12 cellular contexts compared by ENCODE assay signal in genomic region chr4:42399393-42399792, GRCh38. TPM values are rescaled to one million over a fixed set of nuclear protein-coding genes. Genes with fewer than 3 reads are reported as not detected.
DNase-seq lines count a peak whose midpoint lies in the region; ATAC-seq and TF ChIP-seq lines count a peak whose summit lies in the region.
"Had no signal": no experiment of that assay in that cellular context is flagged by ENCODE, and none has a peak within 500 bp of the region (broad histone marks: within the 10 kb centered on the region; RNA-seq: fewer than 3 reads in every experiment).

No MANE protein-coding gene starts in this region.

- no peaks in the 10 kb centered on the region for H3K36me3 ChIP-seq in heart right ventricle
- H3K36me3 ChIP-seq in endodermal cell (ENCODE audit: control insufficient read depth, insufficient read depth, low read length) = no peaks in the 10 kb centered on the region
- H3K36me3 ChIP-seq in mucosa of descending colon (ENCODE audit: low read depth) = no peaks in the 10 kb centered on the region
- H3K36me3 ChIP-seq in upper lobe of right lung = no peaks in the 10 kb centered on the region

- H3K27ac ChIP-seq in heart right ventricle (no peak overlapping the region), endodermal cell (ENCODE audit: low read depth, low read length) (no peak overlapping the region), upper lobe of right lung (no peak overlapping the region)
- H3K27ac ChIP-seq: testis had no signal

- DNase-seq in heart right ventricle (no peak), cardiac septum (ENCODE audit: low spot score) (no peak), endodermal cell (peak; percentile 78), mucosa of descending colon (no peak), upper lobe of right lung (no peak), dedifferentiated amniotic fluid mesenchymal stem cell (ENCODE audit: extremely low spot score) (no peak), SW480 (ENCODE audit: low spot score) (no peak)
- DNase-seq: activated T-cell treated with anti-CD3 and anti-CD28 coated beads, Interleukin-2, amount 50 U/mL, for 72 hours; NCI-H1694; testis had no signal

- peaks cover 15% of the 10 kb centered on the region for H3K36me3 Mint-ChIP-seq in endodermal cell (ENCODE audit: low read depth)

- no peak for TF ChIP-seq CTCF in heart right ventricle (IDR thresholded peaks at IDR 0.05)
- TF ChIP-seq CTCF in endodermal cell (conservative IDR thresholded peaks at IDR 0.05) = peak; percentile 20
- no peak for TF ChIP-seq CTCF in mucosa of descending colon (IDR thresholded peaks at IDR 0.05)
- TF ChIP-seq CTCF in upper lobe of right lung (IDR thresholded peaks at IDR 0.05) = no peak

- H3K4me1 Mint-ChIP-seq in endodermal cell = peaks cover 32% of the 10 kb centered on the region

- H3K4me3 ChIP-seq in heart right ventricle (peak overlapping the region in 9 of 10 donors; percentile 47 to 80 (median 59)), endodermal cell (ENCODE audit: low read length) (peak overlapping the region; percentile 92), mucosa of descending colon (no peak overlapping the region), upper lobe of right lung (peak overlapping the region; percentile 55)

- H3K4me1 ChIP-seq in heart right ventricle (peaks cover 0 to 36% (median 28%) of the 10 kb centered on the region in 9 donors), endodermal cell (ENCODE audit: control insufficient read depth, insufficient read depth, low read length) (no peaks in the 10 kb centered on the region), mucosa of descending colon (ENCODE audit: low read depth) (peaks cover 30% of the 10 kb centered on the region), upper lobe of right lung (peaks cover 17% of the 10 kb centered on the region)

- H3K4me3 Mint-ChIP-seq in endodermal cell = peak overlapping the region; percentile 81

- intact Hi-C loops in heart right ventricle (cut with DNase I) = loop anchor here in 1 of 10 donors (10.0 kb wide), 1 partner anchor 105 kb away; no protein-coding TSS in a partner anchor
- intact Hi-C loops in cardiac septum (cut with DNase I) = no loop called here
- intact Hi-C loops in mucosa of descending colon (cut with DNase I, micrococcal nuclease) = no loop called here
- intact Hi-C loops in upper lobe of right lung (cut with DNase I) = no loop called here

- peak overlapping the region; percentile 64 for H3K27ac Mint-ChIP-seq in endodermal cell
- H3K27ac Mint-ChIP-seq: activated T-cell treated with anti-CD3 and anti-CD28 coated beads, Interleukin-2, amount 50 U/mL, for 72 hours had no signal

- H3K9ac ChIP-seq in endodermal cell (ENCODE audit: extremely low read depth, low read length, poor library complexity, severe bottlenecking) = no peak overlapping the region

- no peaks in the 10 kb centered on the region for H3K9me3 ChIP-seq in heart right ventricle
- no peaks in the 10 kb centered on the region for H3K9me3 ChIP-seq in endodermal cell (ENCODE audit: control insufficient read depth, low read length)
- H3K9me3 ChIP-seq in mucosa of descending colon = no peaks in the 10 kb centered on the region
- H3K9me3 ChIP-seq in upper lobe of right lung = no peaks in the 10 kb centered on the region
- H3K9me3 ChIP-seq: testis had no signal

- ATAC-seq in heart right ventricle (peak in 3 of 8 donors; percentile 31 to 38 (median 34)), mucosa of descending colon (peak; percentile 10), upper lobe of right lung (peak; percentile 25), GM21381 (IDR thresholded peaks at IDR 0.05; ENCODE audit: unreplicated experiment) (no peak)
- ATAC-seq: activated T-cell treated with anti-CD3 and anti-CD28 coated beads, Interleukin-2, amount 50 U/mL, for 72 hours had no signal

- H3K9me3 Mint-ChIP-seq in endodermal cell = no peaks in the 10 kb centered on the region
- H3K9me3 Mint-ChIP-seq: activated T-cell treated with anti-CD3 and anti-CD28 coated beads, Interleukin-2, amount 50 U/mL, for 72 hours had no signal

- WGBS in heart right ventricle, 2 donors = 30 to 52% methylated on average over 10 of the region's 10 CpGs
- 22 to 29% methylated on average over 6 to 10 of the region's 10 CpGs for WGBS in endodermal cell (ENCODE audit: insufficient coverage in 1 of 2, insufficient read length in 1 of 2), 2 experiments

- H3K27me3 Mint-ChIP-seq in endodermal cell (ENCODE audit: insufficient read depth) = peaks cover 75% of the 10 kb centered on the region

- H3K27me3 ChIP-seq in heart right ventricle (peaks cover 0 to 79% (median 41%) of the 10 kb centered on the region in 7 donors), endodermal cell (ENCODE audit: control insufficient read depth, insufficient read depth, low read length, poor library complexity, severe bottlenecking) (peaks cover 68% of the 10 kb centered on the region), upper lobe of right lung (peaks cover 52% of the 10 kb centered on the region)
- H3K27me3 ChIP-seq: testis had no signal

RNA-seq across cellular contexts. Expression of gene SHISA3, which starts 2.1 kb away (rescaled TPM):
- total RNA-seq in heart right ventricle (1 to 10 TPM; 1.5 to 8.8 (median 2.8) TPM), cardiac septum (0.46 TPM), endodermal cell (10 to 100 TPM; 18.0 to 37.0 TPM), mucosa of descending colon (1 to 10 TPM in 2 of 3 donors, under 1 TPM in 1; 0.90 to 1.9 (median 1.6) TPM), upper lobe of right lung (5.8 TPM)
- polyA plus RNA-seq in heart right ventricle = 10 to 100 TPM; 14.9 to 19.0 TPM
- 3.2 TPM for polyA plus RNA-seq in endodermal cell (2013, experiment 1 of 2)
- 3.0 TPM for polyA plus RNA-seq in endodermal cell (2013, experiment 2 of 2)
- total RNA-seq: myocyte had no signal
